34 cellular contexts compared by ENCODE assay signal in genomic region chr15:84886984-84887299, GRCh38. TPM values are rescaled to one million over a fixed set of nuclear protein-coding genes. Genes with fewer than 3 reads are reported as not detected.
"Had no signal": no experiment of that assay in that cellular context is flagged by ENCODE, and none has a peak within 500 bp of the region (broad histone marks: within the 10 kb centered on the region; RNA-seq: fewer than 3 reads in every experiment).

No MANE protein-coding gene starts in this region.

- H3K36me3 ChIP-seq: esophagus squamous epithelium, gastroesophageal sphincter, WERI-Rb-1 had no signal

- H3K9me3 Mint-ChIP-seq: activated B cell treated with CpG ODN at 0.5 μM for 24 hours; activated CD8-positive, alpha-beta T cell treated with anti-CD3 and anti-CD28 coated beads for 36 hours; activated T-cell treated with anti-CD3 and anti-CD28 coated beads, Interleukin-2, amount 50 U/mL, for 4 hours; activated T-helper 17 cell treated with anti-CD3 and anti-CD28 coated beads, Interleukin-2, amount 50 U/mL, for 72 hours; T-helper 2 cell treated with Interferon-gamma antibody and Interleukin-4, amounts not matched to agents 5 μg/mL and 100 μg/mL, for 36 hours had no signal

- H3K36me3 Mint-ChIP-seq: activated naive CD8-positive, alpha-beta T cell had no signal

- H3K27ac Mint-ChIP-seq: activated B cell treated with CpG ODN at 0.5 μM for 24 hours; activated CD8-positive, alpha-beta T cell treated with anti-CD3 and anti-CD28 coated beads for 36 hours; activated naive CD8-positive, alpha-beta T cell; activated T-helper 17 cell treated with anti-CD3 and anti-CD28 coated beads, Interleukin-2, amount 50 U/mL, for 72 hours; T-helper 17 cell; T-helper 2 cell treated with Interferon-gamma antibody and Interleukin-4, amounts not matched to agents 5 μg/mL and 100 μg/mL, for 36 hours had no signal

- H3K27ac ChIP-seq: epithelial cell of prostate, esophagus squamous epithelium, gastroesophageal sphincter, WERI-Rb-1 had no signal

- H3K4me3 ChIP-seq: esophagus squamous epithelium, gastroesophageal sphincter had no signal

- ATAC-seq: activated CD4-positive, CD25-positive, alpha-beta regulatory T cell treated with anti-CD3 and anti-CD28 coated beads, Interleukin-2, amount 50 U/mL, for 24 hours; activated CD8-positive, alpha-beta T cell treated with anti-CD3 and anti-CD28 coated beads for 36 hours; activated T-cell treated with anti-CD3 and anti-CD28 coated beads, Interleukin-2, amount 50 U/mL, for 4 hours; activated T-helper 17 cell treated with anti-CD3 and anti-CD28 coated beads, Interleukin-2, amount 50 U/mL, for 72 hours; gastroesophageal sphincter; T-helper 17 cell had no signal

- H3K27me3 Mint-ChIP-seq: activated CD8-positive, alpha-beta T cell treated with anti-CD3 and anti-CD28 coated beads for 36 hours had no signal

- H3K4me3 Mint-ChIP-seq: activated B cell treated with CpG ODN at 0.5 μM for 24 hours; activated CD8-positive, alpha-beta T cell treated with anti-CD3 and anti-CD28 coated beads for 36 hours; activated naive CD8-positive, alpha-beta T cell; activated T-cell treated with anti-CD3 and anti-CD28 coated beads, Interleukin-2, amount 50 U/mL, for 4 hours; activated T-helper 17 cell treated with anti-CD3 and anti-CD28 coated beads, Interleukin-2, amount 50 U/mL, for 72 hours; T-helper 17 cell; T-helper 2 cell treated with Interferon-gamma antibody and Interleukin-4, amounts not matched to agents 5 μg/mL and 100 μg/mL, for 36 hours had no signal

- DNase-seq: activated B cell treated with CpG ODN at 0.5 μM for 24 hours; activated CD4-positive, alpha-beta T cell treated with anti-CD3 and anti-CD28 coated beads for 48 hours; activated CD4-positive, alpha-beta T cell treated with anti-CD3 and anti-CD28 coated beads, Interleukin-2, amount 50 U/mL, for 1 hour; activated CD4-positive, alpha-beta T cell treated with anti-CD3 and anti-CD28 coated beads, Interleukin-2, amount 50 U/mL, for 48 hours; activated CD8-positive, alpha-beta memory T cell treated with anti-CD3 and anti-CD28 coated beads for 24 hours; activated CD8-positive, alpha-beta T cell treated with anti-CD3 and anti-CD28 coated beads for 36 hours; activated effector memory CD4-positive, alpha-beta T cell treated with Interleukin-2 at 50 U/mL for 16 hours; activated gamma-delta T cell treated with Interleukin-2 at 50 U/mL for 16 hours; activated naive CD4-positive, alpha-beta T cell treated with anti-CD3 and anti-CD28 coated beads, Interleukin-2, amount 50 U/mL, for 16 hours; activated naive CD4-positive, alpha-beta T cell treated with Interleukin-2 at 50 U/mL for 16 hours; activated T-cell treated with anti-CD3 and anti-CD28 coated beads, Interleukin-2, amount 50 U/mL, for 4 hours; amniotic stem cell; anterior cingulate cortex; caudate nucleus; cortex of kidney; dermis blood vessel endothelial cell; effector CD8-positive, alpha-beta T cell; esophagus squamous epithelium; foreskin melanocyte; T-helper 1 cell; T-helper 17 cell; T1000; WERI-Rb-1 had no signal

- H3K4me1 Mint-ChIP-seq: activated B cell treated with CpG ODN at 0.5 μM for 24 hours; activated T-helper 17 cell treated with anti-CD3 and anti-CD28 coated beads, Interleukin-2, amount 50 U/mL, for 72 hours had no signal

- H3K4me1 ChIP-seq: esophagus squamous epithelium, gastroesophageal sphincter had no signal

- H3K9me3 ChIP-seq: esophagus squamous epithelium, gastroesophageal sphincter had no signal

RNA-seq across cellular contexts. Expression of gene SLC28A1, which starts 2.5 kb away (rescaled TPM):
- total RNA-seq: activated B cell treated with CpG ODN at 0.5 μM for 24 hours; activated CD8-positive, alpha-beta T cell treated with anti-CD3 and anti-CD28 coated beads for 36 hours; activated T-cell treated with anti-CD3 and anti-CD28 coated beads, Interleukin-2, amount 50 U/mL, for 4 hours; activated T-helper 17 cell treated with anti-CD3 and anti-CD28 coated beads, Interleukin-2, amount 50 U/mL, for 72 hours; astrocyte; chondrocyte; dermis blood vessel endothelial cell; endothelial cell of umbilical vein; esophagus squamous epithelium; fibroblast of lung; fibroblast of villous mesenchyme; gastroesophageal sphincter; T-helper 17 cell had no signal
- polyA plus RNA-seq: endothelial cell of umbilical vein, fibroblast of lung had no signal
